ENCODE assay signal across 15 cellular contexts in the genomic region with DNA sequence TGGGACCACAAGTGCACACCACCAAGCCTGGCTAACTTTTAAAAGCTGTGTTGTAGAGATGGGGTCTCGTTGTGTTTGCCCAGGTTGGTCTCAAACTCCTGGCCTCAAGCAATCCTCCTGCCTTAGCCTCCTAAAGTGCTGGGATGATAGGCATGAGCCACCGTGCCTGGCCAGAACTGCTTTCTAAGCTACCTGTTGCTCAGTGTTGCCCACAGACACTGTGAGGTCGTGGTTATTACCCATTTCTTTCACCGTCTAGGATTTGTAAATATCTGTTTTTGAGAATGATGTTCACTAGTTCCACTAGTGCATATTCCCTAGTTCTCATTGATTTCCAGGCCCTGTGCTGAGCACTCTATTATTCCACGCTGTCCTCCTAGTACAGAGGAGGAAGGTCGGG. TPM values are rescaled to one million over a fixed set of nuclear protein-coding genes. Genes with fewer than 3 reads are reported as not detected.
DNase-seq lines count a peak whose midpoint lies in the region; ATAC-seq, FAIRE-seq and TF ChIP-seq lines count a peak whose summit lies in the region.
"Had no signal": no experiment of that assay in that cellular context is flagged by ENCODE, and none has a peak within 500 bp of the region (broad histone marks: within the 10 kb centered on the region; RNA-seq: fewer than 3 reads in every experiment).

No MANE protein-coding gene starts in this region.

- H3K9me3 ChIP-seq in HepG2 (ENCODE audit: low read length): no peaks in the 10 kb centered on the region
- no peaks in the 10 kb centered on the region for H3K9me3 ChIP-seq in right lobe of liver
- no peaks in the 10 kb centered on the region for H3K9me3 ChIP-seq in Karpas-422 (ENCODE audit: low read length)
- no peaks in the 10 kb centered on the region for H3K9me3 ChIP-seq in neural progenitor cell (ENCODE audit: low read depth)
- H3K9me3 ChIP-seq: BE2C, Caco-2 had no signal

- TF ChIP-seq CTCF in HepG2 (CRISPR knock-in tag; IDR thresholded peaks at IDR 0.05): no peak
- TF ChIP-seq CTCF in right lobe of liver (IDR thresholded peaks at IDR 0.05): no peak
- TF ChIP-seq CTCF in neural progenitor cell (IDR thresholded peaks at IDR 0.05): no peak

- H3K27me3 ChIP-seq in HepG2 (ENCODE audit: control insufficient read depth in 1 of 2, insufficient read depth in 2 of 2, low read length in 2 of 2) (no peaks in the 10 kb centered on the region; a peak in 1 of 5 replicates), right lobe of liver (no peaks in the 10 kb centered on the region), Karpas-422 (ENCODE audit: low read length) (no peaks in the 10 kb centered on the region), neural progenitor cell (peaks cover 82% of the 10 kb centered on the region)
- H3K27me3 ChIP-seq: BE2C had no signal

- no peak overlapping the region for H3K27ac Mint-ChIP-seq in neural progenitor cell
- H3K27ac Mint-ChIP-seq: CD4-positive, CD25-positive, alpha-beta regulatory T cell had no signal

- H3K9ac ChIP-seq in HepG2 (ENCODE audit: insufficient read depth, low read depth, low read length) (no peak overlapping the region), Karpas-422 (ENCODE audit: low read length) (no peak overlapping the region), neural progenitor cell (no peak overlapping the region)

- no peaks in the 10 kb centered on the region for H3K9me3 Mint-ChIP-seq in neural progenitor cell
- H3K9me3 Mint-ChIP-seq: CD4-positive, CD25-positive, alpha-beta regulatory T cell; CD8-positive, alpha-beta memory T cell had no signal

- H3K4me1 ChIP-seq in HepG2 (ENCODE audit: insufficient read depth, low read length): no peaks in the 10 kb centered on the region
- no peaks in the 10 kb centered on the region for H3K4me1 ChIP-seq in right lobe of liver
- no peaks in the 10 kb centered on the region for H3K4me1 ChIP-seq in Karpas-422 (ENCODE audit: low read length)
- peaks cover 10% of the 10 kb centered on the region for H3K4me1 ChIP-seq in neural progenitor cell
- H3K4me1 ChIP-seq: BE2C, Caco-2 had no signal

- peaks cover 10% of the 10 kb centered on the region for H3K27me3 Mint-ChIP-seq in neural progenitor cell (ENCODE audit: insufficient read depth, low read depth)

- ATAC-seq in HepG2: no peak
- no peak for ATAC-seq in right lobe of liver

- peaks cover 29% of the 10 kb centered on the region for H3K4me1 Mint-ChIP-seq in neural progenitor cell
- H3K4me1 Mint-ChIP-seq: CD8-positive, alpha-beta memory T cell had no signal

- H3K36me3 ChIP-seq in HepG2 (replicated peaks in 1 of 2; ENCODE audit: control insufficient read depth in 1 of 2, insufficient read depth in 2 of 2, low read length in 2 of 2): no peaks in the 10 kb centered on the region
- H3K36me3 ChIP-seq in right lobe of liver: no peaks in the 10 kb centered on the region
- no peaks in the 10 kb centered on the region for H3K36me3 ChIP-seq in Karpas-422 (ENCODE audit: insufficient read depth, low read length)
- no peaks in the 10 kb centered on the region for H3K36me3 ChIP-seq in neural progenitor cell
- H3K36me3 ChIP-seq: BE2C had no signal

- H3F3A ChIP-seq in neural progenitor cell (ENCODE audit: low read depth): peaks cover 4% of the 10 kb centered on the region

- H3K4me3 Mint-ChIP-seq in neural progenitor cell: no peak overlapping the region
- H3K4me3 Mint-ChIP-seq: CD4-positive, CD25-positive, alpha-beta regulatory T cell; CD8-positive, alpha-beta memory T cell had no signal

- TF ChIP-seq RAD21 in HepG2 (CRISPR knock-in tag; IDR thresholded peaks at IDR 0.05): no peak

- in situ Hi-C loops in HepG2 (cut with HindIII; ENCODE audit: extremely low pct_ligation_motif_present, low pct_unique_long_range_greater_than_20kb): loop anchor here (10.0 kb wide), 1 partner anchor 123 kb away; no protein-coding TSS in a partner anchor

- DNase-seq in HepG2 (ENCODE audit: low spot score): no peak
- DNase-seq in right lobe of liver: no peak
- no peak for DNase-seq in Karpas-422
- no peak for DNase-seq in neural progenitor cell (ENCODE audit: low spot score)
- DNase-seq in NCI-H2171 (lab: John Stamatoyannopoulos, UW): no peak
- no peak for DNase-seq in NCI-H345 treated with DMSO at 0.1 percent for 48 hours (lab: John Stamatoyannopoulos, UW; ENCODE audit: unreplicated experiment)
- DNase-seq: BE2C, C1 segment of cervical spinal cord had no signal

- TF ChIP-seq POLR2A in HepG2 (IDR thresholded peaks at IDR 0.05; ENCODE audit: insufficient read depth in 1 of 2, low read depth in 2 of 2, low read length in 2 of 2) (no peak), right lobe of liver (IDR thresholded peaks at IDR 0.05) (no peak)

- BruUV-seq in HepG2 (replicated peaks; lab: Mats Ljungman, UMichigan): no TSS peak

- H3K4me2 ChIP-seq in HepG2 (ENCODE audit: low read depth, low read length) (no peak overlapping the region), Karpas-422 (ENCODE audit: low read depth, low read length, poor library complexity, severe bottlenecking) (peak overlapping the region; percentile 22), neural progenitor cell (no peak overlapping the region)

- no peak for FAIRE-seq in HepG2 (lab: Jason Lieb, UNC)
- FAIRE-seq: D721Med, G401.6, GM19239, H54 had no signal

- H3K4me3 ChIP-seq in HepG2 (replicated peaks in 1 of 3; ENCODE audit: insufficient read depth in 1 of 3, low read depth in 2 of 3, low read length in 3 of 3) (no peak overlapping the region), right lobe of liver (no peak overlapping the region), Karpas-422 (ENCODE audit: low read length) (no peak overlapping the region), neural progenitor cell (no peak overlapping the region)

- POLR2A ChIA-PET in HepG2 (lab: Yijun Ruan, JAX): no interaction called here

- WGBS in HepG2 (ENCODE audit: low lambda C conversion rate): 34% methylated on average over 5 of the region's 6 CpGs
- 68% methylated on average over 4 of the region's 6 CpGs for WGBS in right lobe of liver (ENCODE audit: insufficient coverage, low coverage, low lambda C conversion rate, missing lambda C conversion rate)

- H3K79me2 ChIP-seq in HepG2 (ENCODE audit: insufficient read depth, low read length): no peaks in the 10 kb centered on the region
- no peaks in the 10 kb centered on the region for H3K79me2 ChIP-seq in Karpas-422 (ENCODE audit: low read length)
- H3K79me2 ChIP-seq in neural progenitor cell (ENCODE audit: low read depth): no peaks in the 10 kb centered on the region

- TF ChIP-seq EP300 in HepG2 (IDR thresholded peaks at IDR 0.05; ENCODE audit: low read depth in 2 of 2, low read length in 2 of 2) (no peak), HepG2 (CRISPR knock-in tag; IDR thresholded peaks at IDR 0.05; ENCODE audit: borderline replicate concordance) (no peak)

- no peaks in the 10 kb centered on the region for H3K36me3 Mint-ChIP-seq in neural progenitor cell
- H3K36me3 Mint-ChIP-seq: CD4-positive, CD25-positive, alpha-beta regulatory T cell; CD8-positive, alpha-beta memory T cell had no signal

- H4K20me1 ChIP-seq in HepG2 (ENCODE audit: insufficient read depth, low read length) (no peaks in the 10 kb centered on the region), Karpas-422 (ENCODE audit: insufficient read depth, low read depth, low read length) (no peaks in the 10 kb centered on the region), neural progenitor cell (ENCODE audit: low read depth) (no peaks in the 10 kb centered on the region)

- CTCF ChIA-PET in HepG2 (lab: Yijun Ruan, JAX; ENCODE audit: low intra/inter-chr PET ratio, low total read pairs): interaction anchor here (1.3 to 2.0 kb wide), 2 partner anchors 174 to 294 kb away, joined by 5 to 10 read pairs; no protein-coding TSS in a partner anchor

- intact Hi-C loops in HepG2 (cut with micrococcal nuclease; ENCODE audit: unreplicated experiment) (loop anchor here (5.0 kb wide), 1 partner anchor 294 kb away; no protein-coding TSS in a partner anchor), right lobe of liver (cut with DNase I) (loop anchor here in 1 of 2 donors (10.0 kb wide), 1 partner anchor 177 kb away; no protein-coding TSS in a partner anchor)

- no peak overlapping the region for H2AFZ ChIP-seq in HepG2 (ENCODE audit: low read length)
- no peak overlapping the region for H2AFZ ChIP-seq in Karpas-422 (ENCODE audit: low read length)
- peak overlapping the region; percentile 27 for H2AFZ ChIP-seq in neural progenitor cell (replicated peaks)

- H3K27ac ChIP-seq in HepG2 (ENCODE audit: extremely low read length, insufficient read depth, low read length): no peak overlapping the region
- H3K27ac ChIP-seq in right lobe of liver: no peak overlapping the region
- H3K27ac ChIP-seq in Karpas-422 (ENCODE audit: low read length): no peak overlapping the region
- no peak overlapping the region for H3K27ac ChIP-seq in neural progenitor cell

- no peaks in the 10 kb centered on the region for H3K9me2 ChIP-seq in Karpas-422 (replicated peaks; ENCODE audit: insufficient read depth, low read length)

RNA-seq across cellular contexts. Expression of gene FAM89A, which starts 51.4 kb away (rescaled TPM):
- total RNA-seq in HepG2 (2016; rRNA removed; fragmentation: Illumina TruSeq; extraction: Trizol) (0.17 and 0.35 TPM in 2 replicates), right lobe of liver (10 to 100 TPM in 2 of 6 experiments, 1 to 10 TPM in 4; 3.7 to 12.8 (median 6.8) TPM), neural progenitor cell (ENCODE audit: low replicate concordance) (1.9 and 2.1 TPM in 2 replicates)
- total RNA-seq in HepG2 (2016; cell fraction: cytosol; rRNA removed; fragmentation: Illumina TruSeq; extraction: Trizol; ENCODE audit: low read depth): 0.51 and 0.53 TPM in 2 replicates
- total RNA-seq in HepG2 (2016; cell fraction: insoluble cytoplasmic fraction; rRNA removed; fragmentation: Illumina TruSeq; extraction: Trizol): 0.40 and 0.45 TPM in 2 replicates
- total RNA-seq in HepG2 (2016; cell fraction: membrane; rRNA removed; fragmentation: Illumina TruSeq; extraction: Trizol): 0.56 and 0.83 TPM in 2 replicates
- not detected in 2 replicates for total RNA-seq in HepG2 (2016; cell fraction: nucleus; rRNA removed; fragmentation: Illumina TruSeq; extraction: Trizol)
- 0.43 and 0.44 TPM in 2 replicates for polyA plus RNA-seq in HepG2 (2011; rRNA removed)
- 0.21 and 0.24 TPM in 2 replicates for polyA plus RNA-seq in HepG2 (2011; cell fraction: cytosol; rRNA removed)
- polyA plus RNA-seq in HepG2 (2011; cell fraction: nucleus; rRNA removed): 0.23 TPM in 1 of 2 replicates, not detected in the other
- 0.09 TPM in 1 of 2 replicates, not detected in the other for polyA plus RNA-seq in HepG2 (2012)
- 0.51 and 0.53 TPM in 2 replicates for polyA plus RNA-seq in HepG2 (2016; cell fraction: cytosol; fragmentation: Illumina TruSeq; extraction: Trizol; ENCODE audit: low read depth)
- 0.31 TPM in 1 of 2 replicates, not detected in the other for polyA plus RNA-seq in HepG2 (2016; cell fraction: insoluble cytoplasmic fraction; fragmentation: Illumina TruSeq; extraction: Trizol; ENCODE audit: low read depth)
- 0.43 and 0.53 TPM in 2 replicates for polyA plus RNA-seq in HepG2 (2016; cell fraction: membrane; fragmentation: Illumina TruSeq; extraction: Trizol; ENCODE audit: low read depth)
- polyA plus RNA-seq in HepG2 (2016; cell fraction: nucleus; fragmentation: Illumina TruSeq; extraction: Trizol; ENCODE audit: insufficient read depth, low read depth): not detected in 2 replicates
- polyA minus RNA-seq in HepG2 (2011; rRNA and poly(A)+ RNA removed; ENCODE audit: low replicate concordance): 0.18 TPM in 1 of 2 replicates, not detected in the other
- polyA minus RNA-seq in HepG2 (2011; cell fraction: cytosol; rRNA and poly(A)+ RNA removed): not detected in 2 replicates
- 0.37 TPM in 1 of 2 replicates, not detected in the other for polyA minus RNA-seq in HepG2 (2011; cell fraction: nucleus; rRNA and poly(A)+ RNA removed)
- total RNA-seq in Karpas-422 (2014; rRNA removed; shearing (Covaris generic); ENCODE audit: low replicate concordance): 8.2 and 11.2 TPM in 2 replicates
